Comparison of ENCODE assay signal across 18 cellular contexts in the genomic region with DNA sequence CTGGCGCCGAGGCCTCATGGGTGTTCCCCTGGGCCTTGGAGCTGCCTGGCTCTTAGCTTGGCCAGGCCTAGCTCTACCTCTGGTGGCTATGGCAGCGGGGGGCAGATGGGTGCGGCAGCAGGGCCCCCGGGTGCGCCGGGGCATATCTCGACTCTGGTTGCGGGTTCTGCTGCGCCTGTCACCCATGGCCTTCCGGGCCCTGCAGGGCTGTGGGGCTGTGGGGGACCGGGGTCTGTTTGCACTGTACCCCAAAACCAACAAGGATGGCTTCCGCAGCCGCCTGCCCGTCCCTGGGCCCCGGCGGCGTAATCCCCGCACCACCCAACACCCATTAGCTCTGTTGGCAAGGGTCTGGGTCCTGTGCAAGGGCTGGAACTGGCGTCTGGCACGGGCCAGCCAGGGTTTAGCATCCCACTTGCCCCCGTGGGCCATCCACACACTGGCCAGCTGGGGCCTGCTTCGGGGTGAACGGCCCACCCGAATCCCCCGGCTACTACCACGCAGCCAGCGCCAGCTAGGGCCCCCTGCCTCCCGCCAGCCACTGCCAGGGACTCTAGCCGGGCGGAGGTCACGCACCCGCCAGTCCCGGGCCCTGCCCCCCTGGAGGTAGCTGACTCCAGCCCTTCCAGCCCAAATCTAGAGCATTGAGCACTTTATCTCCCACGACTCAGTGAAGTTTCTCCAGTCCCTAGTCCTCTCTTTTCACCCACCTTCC. TPM values are rescaled to one million over a fixed set of nuclear protein-coding genes. Genes with fewer than 3 reads are reported as not detected.
"Had no signal": no experiment of that assay in that cellular context is flagged by ENCODE, and none has a peak within 500 bp of the region (broad histone marks: within the 10 kb centered on the region; RNA-seq: fewer than 3 reads in every experiment).

No MANE protein-coding gene starts in this region.

- H3K4me3 ChIP-seq: tibial artery, uterus had no signal

- H3K27ac Mint-ChIP-seq: activated naive CD8-positive, alpha-beta T cell had no signal

- H3K4me1 ChIP-seq: tibial artery, uterus had no signal

- H3K36me3 ChIP-seq: uterus had no signal

- H3K4me3 Mint-ChIP-seq: activated naive CD8-positive, alpha-beta T cell had no signal

- H3K9me3 ChIP-seq: tibial artery, uterus had no signal

- H3K27me3 Mint-ChIP-seq: activated naive CD8-positive, alpha-beta T cell had no signal

- H3K27me3 ChIP-seq: tibial artery, uterus had no signal

- H3K27ac ChIP-seq: epithelial cell of prostate, tibial artery, uterus, VCaP had no signal

- ATAC-seq: left lobe of liver; stimulated activated naive CD8-positive, alpha-beta T cell treated with anti-CD3 and anti-CD28 coated beads, Interleukin-15, Interleukin-2, amounts not matched to agents 100 U/mL and 50 U/mL, for 24 hours had no signal

- DNase-seq: activated CD4-positive, alpha-beta T cell treated with anti-CD3 and anti-CD28 coated beads for 1 hour; activated CD8-positive, alpha-beta memory T cell treated with anti-CD3 and anti-CD28 coated beads for 24 hours; activated CD8-positive, alpha-beta memory T cell treated with anti-CD3 and anti-CD28 coated beads, Interleukin-2, amount 50 U/mL, for 48 hours; foreskin melanocyte; hypothalamus; kidney; stimulated activated CD4-positive, alpha-beta T cell treated with anti-CD3 and anti-CD28 coated beads, Interleukin-2, amount 100 ng/mL, for 24 hours; stimulated activated naive CD8-positive, alpha-beta T cell treated with anti-CD3 and anti-CD28 coated beads, Interleukin-15, Interleukin-2, amounts not matched to agents 100 U/mL and 50 U/mL, for 24 hours; substantia nigra; SW 1271; T-helper 2 cell; tibial artery; uterus had no signal

RNA-seq across cellular contexts. Expression of a gene that starts 23.3 kb away (rescaled TPM):
- total RNA-seq: myocyte had no signal
